8 cellular contexts compared by ENCODE assay signal in genomic region chr1:8004803-8005573, GRCh38. TPM values are rescaled to one million over a fixed set of nuclear protein-coding genes. Genes with fewer than 3 reads are reported as not detected.
DNase-seq lines count a peak whose midpoint lies in the region; ATAC-seq, FAIRE-seq and TF ChIP-seq lines count a peak whose summit lies in the region.

No MANE protein-coding gene starts in this region.

- H3K36me3 ChIP-seq in bronchial epithelial cell (ENCODE audit: control insufficient read depth, insufficient read depth, low read length) (no peaks in the 10 kb centered on the region), vagina (peaks cover 0 to 14% of the 10 kb centered on the region in 2 donors)

- peak; percentile 92 for DNase-seq in EL
- DNase-seq in NCI-H2227 treated with DMSO at 0.1 percent for 48 hours (lab: John Stamatoyannopoulos, UW): peak; percentile 85
- peak; percentile 99 for DNase-seq in bronchial epithelial cell (ENCODE audit: low read depth)
- DNase-seq in lung microvascular endothelial cell (ENCODE audit: low read depth in 2 of 2): peak; percentile 59 to 90
- peak in 1 of 2 donors; percentile 99 for DNase-seq in vagina (ENCODE audit: extremely low spot score in 2 of 2)
- no peak for DNase-seq in T-helper 9 cell
- no peak for DNase-seq in NCI-H774 (lab: John Stamatoyannopoulos, UW)

- no peak for ATAC-seq in HG02588 (IDR thresholded peaks at IDR 0.05; ENCODE audit: unreplicated experiment)

- intact Hi-C loops in vagina (cut with DNase I): no loop called here

- FAIRE-seq in bronchial epithelial cell (lab: Jason Lieb, UNC): peak; percentile 96

- H3K4me3 ChIP-seq in bronchial epithelial cell (ENCODE audit: low read depth, low read length) (no peak overlapping the region), vagina (no peak overlapping the region)

- H3K27me3 ChIP-seq in bronchial epithelial cell (ENCODE audit: control insufficient read depth, insufficient read depth, low read length) (no peaks in the 10 kb centered on the region), vagina (no peaks in the 10 kb centered on the region)

- peak overlapping the region; percentile 85 for H3K27ac ChIP-seq in vagina

- TF ChIP-seq CTCF in bronchial epithelial cell (IDR thresholded peaks at IDR 0.05; ENCODE audit: insufficient read depth, low read length, severe bottlenecking) (no peak), vagina (IDR thresholded peaks at IDR 0.05) (peak in 1 of 3 experiments; percentile 3)

- no peak for TF ChIP-seq POLR2A in vagina (IDR thresholded peaks at IDR 0.05)

- H3K4me1 ChIP-seq in vagina: peaks cover 57% of the 10 kb centered on the region

- H3K9me3 ChIP-seq in vagina: no peaks in the 10 kb centered on the region

RNA-seq across cellular contexts. Expression of gene ERRFI1, which starts 21.1 kb away (rescaled TPM):
- total RNA-seq in bronchial epithelial cell (126 and 175 TPM in 2 replicates), lung microvascular endothelial cell (33.3 and 112 TPM in 2 replicates), vagina (160 TPM)

RNA-seq across cellular contexts. Expression of gene PARK7, which starts 43.5 kb away (rescaled TPM):
- 287 and 307 TPM in 2 replicates for total RNA-seq in bronchial epithelial cell
- 187 and 237 TPM in 2 replicates for total RNA-seq in lung microvascular endothelial cell
- 119 TPM for total RNA-seq in vagina

Comparison
In these comparisons a context has a peak if more than half of its experiments do, and no peak if none do; other contexts are left out.
1. DNase-seq: peak in EL (single experiment), NCI-H2227 treated with DMSO at 0.1 percent for 48 hours (single experiment), bronchial epithelial cell (single experiment) and lung microvascular endothelial cell (2 of 2); none in T-helper 9 cell (single experiment) and NCI-H774 (single experiment).